Comparison of ENCODE assay signal across 8 cellular contexts in the genomic region with DNA sequence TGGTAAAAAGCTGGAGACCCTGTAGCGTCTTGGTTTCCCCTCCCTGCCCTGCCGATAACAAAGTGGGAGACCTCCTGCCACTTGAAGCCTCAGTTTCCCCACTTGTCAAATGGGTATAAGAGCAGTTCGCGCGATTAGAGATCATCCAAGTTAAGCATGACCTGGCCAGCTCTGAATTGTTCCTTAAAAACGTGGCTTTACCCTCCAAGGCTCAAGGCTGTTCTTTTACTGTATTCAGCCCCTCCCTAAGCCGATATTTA. TPM values are rescaled to one million over a fixed set of nuclear protein-coding genes. Genes with fewer than 3 reads are reported as not detected.
DNase-seq lines count a peak whose midpoint lies in the region; ATAC-seq and TF ChIP-seq lines count a peak whose summit lies in the region.

No MANE protein-coding gene starts in this region.

- no peak for DNase-seq in effector memory CD4-positive, alpha-beta T cell
- DNase-seq in osteocyte (ENCODE audit: extremely low spot score, unreplicated experiment) (no peak), NCI-H524 treated with DMSO at 0.1 percent for 48 hours (lab: John Stamatoyannopoulos, UW) (no peak), SKM-1 (lab: John Stamatoyannopoulos, UW; ENCODE audit: unreplicated experiment) (no peak), cerebellar cortex (ENCODE audit: low spot score) (no peak)

- peaks cover 32% of the 10 kb centered on the region for H3K36me3 ChIP-seq in OCI-LY1 (ENCODE audit: insufficient read depth, low read length)
- peaks cover 10% of the 10 kb centered on the region for H3K36me3 ChIP-seq in effector memory CD4-positive, alpha-beta T cell (ENCODE audit: control insufficient read depth, insufficient read depth, low read length)

- H3K9me3 ChIP-seq in OCI-LY1 (ENCODE audit: low read length): no peaks in the 10 kb centered on the region
- H3K9me3 ChIP-seq in effector memory CD4-positive, alpha-beta T cell (ENCODE audit: control insufficient read depth, low read length): no peaks in the 10 kb centered on the region

- peak overlapping the region; percentile 96 for H3K27ac Mint-ChIP-seq in osteocyte (ENCODE audit: unreplicated experiment)

- peak overlapping the region; percentile 91 for H3K4me3 Mint-ChIP-seq in osteocyte (ENCODE audit: unreplicated experiment)

- TF ChIP-seq CTCF in GM12875 (IDR thresholded peaks at IDR 0.05; ENCODE audit: borderline replicate concordance, insufficient read depth, low read depth, low read length) (no peak), OCI-LY1 (IDR thresholded peaks at IDR 0.05; ENCODE audit: low read length) (no peak), osteocyte (IDR thresholded peaks at IDR 0.05) (no peak)

- no peak for ATAC-seq in HG03571 (IDR thresholded peaks at IDR 0.05; ENCODE audit: unreplicated experiment)

- H3K4me2 ChIP-seq in OCI-LY1 (ENCODE audit: low read length): peak overlapping the region; percentile 90

- peak overlapping the region; percentile 78 for H3K27ac ChIP-seq in OCI-LY1 (ENCODE audit: low read depth, low read length, poor library complexity, severe bottlenecking)
- peak overlapping the region; percentile 62 for H3K27ac ChIP-seq in effector memory CD4-positive, alpha-beta T cell (ENCODE audit: insufficient read depth, low read length, poor library complexity, severe bottlenecking)

- no peaks in the 10 kb centered on the region for H3K27me3 Mint-ChIP-seq in osteocyte (ENCODE audit: unreplicated experiment)

- peaks cover 10% of the 10 kb centered on the region for H3K36me3 Mint-ChIP-seq in osteocyte (ENCODE audit: unreplicated experiment)

- H2AFZ ChIP-seq in OCI-LY1 (ENCODE audit: low read length): no peak overlapping the region

- no peaks in the 10 kb centered on the region for H4K20me1 ChIP-seq in OCI-LY1 (ENCODE audit: insufficient read depth, low read length)

- H3K4me3 ChIP-seq in GM12875 (ENCODE audit: low read depth, low read length) (peak overlapping the region; percentile 72), OCI-LY1 (ENCODE audit: low read depth, low read length, poor library complexity, severe bottlenecking) (peak overlapping the region; percentile 73)
- peak overlapping the region; percentile 55 for H3K4me3 ChIP-seq in effector memory CD4-positive, alpha-beta T cell (ENCODE audit: insufficient read depth, low read depth, low read length, poor library complexity, severe bottlenecking)

- H3K9me3 Mint-ChIP-seq in osteocyte (ENCODE audit: unreplicated experiment): no peaks in the 10 kb centered on the region

- H3K9me2 ChIP-seq in OCI-LY1 (ENCODE audit: low read depth, low read length): no peaks in the 10 kb centered on the region

- H3K9ac ChIP-seq in OCI-LY1 (ENCODE audit: low read length): peak overlapping the region; percentile 90

- peaks cover 33% of the 10 kb centered on the region for H3K4me1 ChIP-seq in OCI-LY1 (ENCODE audit: insufficient read depth, low read length, severe bottlenecking)
- H3K4me1 ChIP-seq in effector memory CD4-positive, alpha-beta T cell (ENCODE audit: control insufficient read depth, insufficient read depth, low read length, poor library complexity, severe bottlenecking): peaks cover 19% of the 10 kb centered on the region

- H3K27me3 ChIP-seq in OCI-LY1 (ENCODE audit: insufficient read depth, low read length): no peaks in the 10 kb centered on the region
- no peaks in the 10 kb centered on the region for H3K27me3 ChIP-seq in effector memory CD4-positive, alpha-beta T cell (replicated peaks; ENCODE audit: control insufficient read depth, insufficient read depth, low read length, poor library complexity, severe bottlenecking)

- peaks cover 7% of the 10 kb centered on the region for H3F3A ChIP-seq in OCI-LY1 (ENCODE audit: insufficient read depth, low read length)

- H3K4me1 Mint-ChIP-seq in osteocyte (ENCODE audit: unreplicated experiment): peaks cover 32% of the 10 kb centered on the region

- H3K79me2 ChIP-seq in OCI-LY1 (ENCODE audit: insufficient read depth, low read length): peaks cover 51% of the 10 kb centered on the region

RNA-seq across cellular contexts. Expression of a gene that starts 0.4 kb away (rescaled TPM):
- 79.0 and 93.3 TPM in 2 replicates for total RNA-seq in osteocyte

RNA-seq across cellular contexts. Expression of a gene that starts 11.2 kb away (rescaled TPM):
- 151 and 160 TPM in 2 replicates for total RNA-seq in osteocyte

RNA-seq across cellular contexts. Expression of a gene that starts 14.0 kb away (rescaled TPM):
- 72.1 and 77.0 TPM in 2 replicates for total RNA-seq in osteocyte

RNA-seq across cellular contexts. Expression of a gene that starts 26.9 kb away (rescaled TPM):
- total RNA-seq in osteocyte: 10.9 and 11.4 TPM in 2 replicates

RNA-seq across cellular contexts. Expression of a gene that starts 28.3 kb away (rescaled TPM):
- not detected in 2 replicates for total RNA-seq in osteocyte
